In the genomic region with DNA sequence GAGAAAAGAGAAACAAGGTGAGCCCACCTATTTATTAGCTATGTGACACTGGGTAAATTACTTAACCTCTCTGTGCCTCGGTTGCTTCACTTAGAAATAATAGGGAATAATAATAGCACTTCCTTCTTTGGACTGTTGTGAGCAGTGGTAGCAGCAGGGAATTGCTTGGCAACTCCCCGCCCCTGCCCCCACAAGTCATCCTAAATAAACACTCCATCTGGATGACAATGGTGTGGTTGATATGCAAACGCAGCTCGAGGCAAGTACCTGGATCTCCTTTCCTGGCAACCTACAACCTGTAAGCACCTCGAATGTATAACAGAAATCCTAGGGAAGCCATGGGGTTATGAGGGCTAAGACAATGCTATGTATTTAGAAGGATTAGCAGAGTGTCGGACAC, we compare ENCODE assay signal across 17 cellular contexts. TPM values are rescaled to one million over a fixed set of nuclear protein-coding genes. Genes with fewer than 3 reads are reported as not detected.
A peak's percentile ranks its signal among the peaks of the same experiment; 100 is the strongest.
DNase-seq lines count a peak whose midpoint lies in the region; ATAC-seq, FAIRE-seq and TF ChIP-seq lines count a peak whose summit lies in the region.
"Had no signal": no experiment of that assay in that cellular context is flagged by ENCODE, and none has a peak within 500 bp of the region (broad histone marks: within the 10 kb centered on the region; RNA-seq: fewer than 3 reads in every experiment).

No MANE protein-coding gene starts in this region.

- no peak overlapping the region for H2AFZ ChIP-seq in H1 (ENCODE audit: low read length)

- H3K4me1 ChIP-seq in HUES6 (ENCODE audit: control insufficient read depth, insufficient read depth, low read length) (peaks cover 13% of the 10 kb centered on the region), H1 (replicated peaks in 1 of 4; ENCODE audit: control insufficient read depth in 3 of 4, insufficient read depth in 4 of 4, low read length in 3 of 4) (peaks cover 0 to 7% (median 5%) of the 10 kb centered on the region in 4 experiments; a peak in 5 of 7 replicates)
- H3K4me1 ChIP-seq in effector memory CD4-positive, alpha-beta T cell (ENCODE audit: control insufficient read depth, insufficient read depth, low read length, poor library complexity, severe bottlenecking) = no peaks in the 10 kb centered on the region

- no peak overlapping the region for H2BK15ac ChIP-seq in H1 (ENCODE audit: low read length)

- H4K91ac ChIP-seq in H1 (replicated peaks; ENCODE audit: insufficient read length, low read length) = no peak overlapping the region

- H3K23me2 ChIP-seq in H1 (ENCODE audit: low read depth, low read length) = no peaks in the 10 kb centered on the region

- no peak overlapping the region for H2BK120ac ChIP-seq in H1 (replicated peaks; ENCODE audit: low read depth, low read length)

- no peak overlapping the region for H3K4ac ChIP-seq in H1 (replicated peaks; ENCODE audit: insufficient read length, low read depth, low read length)

- H3K27ac ChIP-seq in HUES6 (ENCODE audit: low read depth, low read length) = no peak overlapping the region
- no peak overlapping the region for H3K27ac ChIP-seq in H1 (ENCODE audit: low read depth, low read length)
- no peak overlapping the region for H3K27ac ChIP-seq in effector memory CD4-positive, alpha-beta T cell (ENCODE audit: insufficient read depth, low read length, poor library complexity, severe bottlenecking)

- H4K8ac ChIP-seq in H1 (ENCODE audit: extremely low read depth, insufficient read depth, low read length) = no peak overlapping the region

- H3K27me3 ChIP-seq in H7 (ENCODE audit: control insufficient read depth, insufficient read depth, low read length) = no peaks in the 10 kb centered on the region; the same call in 1 of the 2 replicates
- no peaks in the 10 kb centered on the region for H3K27me3 ChIP-seq in HUES6 (ENCODE audit: control insufficient read depth, insufficient read depth, low read length)
- H3K27me3 ChIP-seq in H1 (replicated peaks in 1 of 4; ENCODE audit: control insufficient read depth in 3 of 4, extremely low read depth in 1 of 4, insufficient read depth in 3 of 4, low read length in 3 of 4) = no peaks in the 10 kb centered on the region; a peak in 2 of 7 replicates
- H3K27me3 ChIP-seq in effector memory CD4-positive, alpha-beta T cell (replicated peaks; ENCODE audit: control insufficient read depth, insufficient read depth, low read length, poor library complexity, severe bottlenecking) = peaks cover 7% of the 10 kb centered on the region

- H3K79me1 ChIP-seq in H1 (ENCODE audit: low read depth, low read length) = no peaks in the 10 kb centered on the region

- no peak overlapping the region for H2BK12ac ChIP-seq in H1 (ENCODE audit: low read depth, low read length)

- H3K79me2 ChIP-seq in H1 (ENCODE audit: control insufficient read depth in 1 of 2, insufficient read depth in 2 of 2, low read length in 2 of 2) = no peaks in the 10 kb centered on the region

- CTCF ChIA-PET in H1 (lab: Charles Lee; ENCODE audit: partially characterized antibody) = interaction anchor here (0.5 to 1.4 kb wide), 4 partner anchors 18 to 171 kb away, joined by 3 to 4 read pairs (median 4); no protein-coding TSS in a partner anchor

- H4K20me1 ChIP-seq in H1 (replicated peaks in 1 of 2; ENCODE audit: control insufficient read depth in 1 of 2, insufficient read depth in 2 of 2, low read length in 2 of 2) = no peaks in the 10 kb centered on the region

- H3K23ac ChIP-seq in H1 (ENCODE audit: insufficient read length) = no peak overlapping the region

- H3K9ac ChIP-seq in HUES6 (ENCODE audit: low read length) = no peak overlapping the region
- no peak overlapping the region for H3K9ac ChIP-seq in H1 (replicated peaks in 1 of 4; ENCODE audit: extremely low read depth in 1 of 4, low read depth in 3 of 4, low read length in 3 of 4)

- POLR2A ChIA-PET in H1 (lab: Charles Lee; ENCODE audit: partially characterized antibody) = no interaction called here

- no peaks in the 10 kb centered on the region for H3K36me3 ChIP-seq in H7 (replicated peaks; ENCODE audit: control insufficient read depth, insufficient read depth, low read length)
- no peaks in the 10 kb centered on the region for H3K36me3 ChIP-seq in HUES6 (ENCODE audit: control insufficient read depth, insufficient read depth, low read length)
- no peaks in the 10 kb centered on the region for H3K36me3 ChIP-seq in H1 (ENCODE audit: control insufficient read depth in 2 of 4, insufficient read depth in 4 of 4, low read length in 3 of 4)
- no peaks in the 10 kb centered on the region for H3K36me3 ChIP-seq in effector memory CD4-positive, alpha-beta T cell (ENCODE audit: control insufficient read depth, insufficient read depth, low read length)

- no peak overlapping the region for H3K14ac ChIP-seq in H1 (ENCODE audit: insufficient read length)

- WGBS in H1 (ENCODE audit: extremely low coverage in 1 of 2, insufficient coverage in 1 of 2, insufficient read length in 1 of 2, insufficient replicate concordance in 2 of 2, low coverage in 1 of 2, low lambda C conversion rate in 2 of 2, missing lambda C conversion rate in 1 of 2), 2 experiments = 1% methylated on average over 6 of the region's 6 CpGs; no CpG with 5 or more reads in 1 of the 2 experiments

- no peak overlapping the region for H2BK5ac ChIP-seq in H1 (ENCODE audit: low read depth, low read length)

- DNase-seq in H7 (peak; percentile 81), H1 (ENCODE audit: low read depth in 1 of 2, low spot score in 2 of 2) (peak; percentile 49 to 64), iPS-NIHi7 (ENCODE audit: extremely low spot score) (peak; percentile 81), LoVo (ENCODE audit: low spot score) (no peak)
- DNase-seq in effector memory CD4-positive, alpha-beta T cell = no peak
- DNase-seq: CD4-positive, CD25-positive, alpha-beta regulatory T cell; DMS79 treated with DMSO at 0.1 percent for 48 hours; KG1; NCI-H146; NCI-H345; NCI-H774 had no signal

- H3K9me3 ChIP-seq in HUES6 (ENCODE audit: control insufficient read depth, insufficient read depth, low read depth, low read length) (peaks cover 7% of the 10 kb centered on the region; the same call in 1 of the 2 replicates), H1 (ENCODE audit: insufficient read depth in 2 of 2, low read depth in 1 of 2, low read length in 1 of 2) (no peaks in the 10 kb centered on the region; a peak in 1 of 4 replicates)
- H3K9me3 ChIP-seq in effector memory CD4-positive, alpha-beta T cell (ENCODE audit: control insufficient read depth, low read length) = no peaks in the 10 kb centered on the region

- no peak overlapping the region for H3K4me3 ChIP-seq in H7 (ENCODE audit: insufficient read depth, low read depth, low read length)
- H3K4me3 ChIP-seq in HUES6 (ENCODE audit: low read depth, low read length) = peak overlapping the region; percentile 41
- peak overlapping the region in 2 of 4 experiments; percentile 15 to 45; a peak in 3 of 8 replicates for H3K4me3 ChIP-seq in H1 (ENCODE audit: extremely low read depth in 1 of 4, insufficient read depth in 2 of 4, low read depth in 3 of 4, low read length in 4 of 4)
- H3K4me3 ChIP-seq in effector memory CD4-positive, alpha-beta T cell (ENCODE audit: insufficient read depth, low read depth, low read length, poor library complexity, severe bottlenecking) = no peak overlapping the region

- no peak overlapping the region for H3K56ac ChIP-seq in H1 (replicated peaks; ENCODE audit: insufficient read length, low read depth, low read length)

- H2BK20ac ChIP-seq in H1 (ENCODE audit: low read length) = peak overlapping the region; percentile 94; the same call in 1 of the 2 replicates

- H3K4me2 ChIP-seq in H1 (ENCODE audit: insufficient read depth in 1 of 2, low read depth in 2 of 2, low read length in 2 of 2) = peak overlapping the region; percentile 58 to 66

- FAIRE-seq in H1 (lab: Jason Lieb, UNC) = peak; percentile 99
- FAIRE-seq: G401.6 had no signal

- TF ChIP-seq CTCF in H1 (IDR thresholded peaks at IDR 0.05; ENCODE audit: control extremely low read depth in 1 of 3, insufficient read depth in 1 of 3, low read depth in 1 of 3, low read length in 3 of 3) = no peak

- H4K5ac ChIP-seq in H1 (ENCODE audit: insufficient read length, low read depth, low read length) = no peak overlapping the region

- no peak; a peak in 1 of 4 replicates for TF ChIP-seq RAD21 in H1 (IDR thresholded peaks at IDR 0.05 in 1 of 2, conservative IDR thresholded peaks at IDR 0.05 in 1 of 2; ENCODE audit: low read depth in 2 of 2, low read length in 2 of 2)

- H2AK5ac ChIP-seq in H1 (ENCODE audit: low read depth, low read length) = no peak overlapping the region

- peak in 1 of 2 experiments; percentile 91; a peak in 1 of 3 replicates for TF ChIP-seq EP300 in H1 (IDR thresholded peaks at IDR 0.05; ENCODE audit: borderline replicate concordance in 1 of 2, low read depth in 2 of 2, low read length in 2 of 2)

- H3K18ac ChIP-seq in H1 (ENCODE audit: extremely low read depth, low read length) = no peak overlapping the region

- ATAC-seq in GM18870 (IDR thresholded peaks at IDR 0.05; ENCODE audit: unreplicated experiment) = no peak
- ATAC-seq: Panc1 had no signal

- TF ChIP-seq POLR2A in H1 (IDR thresholded peaks at IDR 0.05; ENCODE audit: control extremely low read depth in 1 of 2, low read depth in 2 of 2, low read length in 2 of 2) = no peak

TF ChIP-seq in H1, 55 proteins besides CTCF, POLR2A, EP300 and RAD21 (continues in another document):
- TF ChIP-seq, protein P1, sequence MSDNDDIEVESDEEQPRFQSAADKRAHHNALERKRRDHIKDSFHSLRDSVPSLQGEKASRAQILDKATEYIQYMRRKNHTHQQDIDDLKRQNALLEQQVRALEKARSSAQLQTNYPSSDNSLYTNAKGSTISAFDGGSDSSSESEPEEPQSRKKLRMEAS (IDR thresholded peaks at IDR 0.05) = peak; percentile 44; the same call in 1 of the 2 replicates
- TF ChIP-seq BCL11A (IDR thresholded peaks at IDR 0.05; ENCODE audit: low read depth in 2 of 2, low read length in 2 of 2) (no peak), KDM5A (IDR thresholded peaks at IDR 0.05; ENCODE audit: low read length) (no peak), SP4 (IDR thresholded peaks at IDR 0.05; ENCODE audit: low read length) (no peak), RFX5 (IDR thresholded peaks at IDR 0.05; ENCODE audit: borderline replicate concordance, low read depth, low read length) (no peak), GTF2F1 (IDR thresholded peaks at IDR 0.05; ENCODE audit: borderline replicate concordance, low read depth, low read length) (no peak)

RNA-seq across cellular contexts. Expression of a gene that starts 9.1 kb away (rescaled TPM):
- total RNA-seq in H7 (2014; rRNA removed; shearing (Covaris generic)) = 0.21 and 0.37 TPM in 2 replicates
- 1.6 and 2.2 TPM in 2 replicates for total RNA-seq in H1 (2021; fragmentation: NEBNext Ultra II Directional; extraction: Animal tissue kit (Norgen Biotek cat#: 25700))
- 2.9 and 3.1 TPM in 2 replicates for polyA plus RNA-seq in H1 (2011; rRNA removed)
- polyA plus RNA-seq in H1 (2011; cell fraction: cytosol; rRNA removed) = 2.9 TPM
- polyA plus RNA-seq in H1 (2011; cell fraction: nucleus; rRNA removed) = 7.0 TPM
- 1.7 to 3.5 TPM (median 2.6 TPM) in 4 replicates for polyA plus RNA-seq in H1 (2012, experiment 1 of 2)
- 0.72 TPM for polyA plus RNA-seq in H1 (2012, experiment 2 of 2)
- polyA plus RNA-seq in H1 (2013, experiment 1 of 2) = 2.0 TPM
- polyA plus RNA-seq in H1 (2013, experiment 2 of 2) = 1.6 TPM
- 1.7 and 9.5 TPM in 2 replicates for polyA minus RNA-seq in H1 (2011; rRNA and poly(A)+ RNA removed)
- not detected for polyA minus RNA-seq in H1 (2011; cell fraction: cytosol; rRNA and poly(A)+ RNA removed)
- polyA minus RNA-seq in H1 (2011; cell fraction: nucleus; rRNA and poly(A)+ RNA removed) = 1.2 TPM
- total RNA-seq: M059J, SK-MEL-5 had no signal

Comparison
In these comparisons a context has a peak if more than half of its experiments do, and no peak if none do; other contexts are left out.
1. DNase-seq: peak in H7 (single experiment), H1 (2 of 2) and iPS-NIHi7 (single experiment); none in LoVo (single experiment) and effector memory CD4-positive, alpha-beta T cell (0 of 3).